21 cellular contexts compared by ENCODE assay signal in the genomic region with DNA sequence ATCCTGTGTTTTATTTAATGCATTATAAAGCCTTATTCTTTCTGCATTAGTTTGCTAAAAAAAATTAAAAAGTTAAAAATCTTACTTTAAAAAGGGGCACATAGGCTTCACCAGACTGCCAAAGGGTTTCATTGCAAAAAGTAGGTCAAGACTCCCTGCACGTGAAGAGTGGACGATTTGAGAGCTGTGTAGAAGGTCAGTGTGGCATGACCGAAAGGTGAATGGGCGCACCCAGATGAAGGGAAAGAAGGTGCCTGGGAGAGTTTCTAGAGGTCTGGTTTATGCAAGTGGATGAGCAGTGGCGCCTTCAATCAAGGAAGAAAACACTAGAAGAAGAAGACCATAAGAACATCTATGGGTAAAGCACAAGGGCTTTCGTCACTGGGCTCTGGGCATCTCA.
"Had no signal": no experiment of that assay in that cellular context is flagged by ENCODE, and none has a peak within 500 bp of the region (broad histone marks: within the 10 kb centered on the region; RNA-seq: fewer than 3 reads in every experiment).

No MANE protein-coding gene starts in this region.

- H3K4me1 ChIP-seq: prostate gland, sigmoid colon had no signal

- H3K4me3 ChIP-seq: dorsolateral prefrontal cortex, gastrocnemius medialis, heart left ventricle, hepatocyte, mucosa of descending colon, neural progenitor cell, prostate gland, sigmoid colon had no signal

- H3K9me3 Mint-ChIP-seq: mesothelial cell of epicardium; naive thymus-derived CD4-positive, alpha-beta T cell; nephron; stimulated activated naive B cell treated with anti-CD40 and anti-IgM and Interleukin-4, amounts not matched to agents 10 μg/mL and 1 μg/mL and 100 μg/mL, for 72 hours; stimulated activated naive CD8-positive, alpha-beta T cell treated with anti-CD3 and anti-CD28 coated beads, Interleukin-15, Interleukin-2, amounts not matched to agents 100 ng/mL and 50 ng/mL, for 24 hours; type B pancreatic cell had no signal

- H3K36me3 Mint-ChIP-seq: mesothelial cell of epicardium; naive thymus-derived CD4-positive, alpha-beta T cell; neural progenitor cell; stimulated activated naive B cell treated with anti-CD40 and anti-IgM and Interleukin-4, amounts not matched to agents 10 μg/mL and 1 μg/mL and 100 μg/mL, for 72 hours; type B pancreatic cell had no signal

- H3K9me3 ChIP-seq: gastrocnemius medialis, heart left ventricle, mucosa of descending colon, prostate gland, sigmoid colon had no signal

- H3K27ac ChIP-seq: dorsolateral prefrontal cortex, gastrocnemius medialis, heart left ventricle, hepatocyte, neural progenitor cell, prostate gland, sigmoid colon had no signal

- H3K27me3 ChIP-seq: gastrocnemius medialis, heart left ventricle, hepatocyte, neural progenitor cell, sigmoid colon had no signal

- H3K4me3 Mint-ChIP-seq: mesothelial cell of epicardium; naive thymus-derived CD4-positive, alpha-beta T cell; nephron; neural progenitor cell; stimulated activated naive B cell treated with anti-CD40 and anti-IgM and Interleukin-4, amounts not matched to agents 10 μg/mL and 1 μg/mL and 100 μg/mL, for 72 hours; stimulated activated naive CD8-positive, alpha-beta T cell treated with anti-CD3 and anti-CD28 coated beads, Interleukin-15, Interleukin-2, amounts not matched to agents 100 ng/mL and 50 ng/mL, for 24 hours; type B pancreatic cell had no signal

- H3K27ac Mint-ChIP-seq: mesothelial cell of epicardium; naive thymus-derived CD4-positive, alpha-beta T cell; neural progenitor cell; stimulated activated naive B cell treated with anti-CD40 and anti-IgM and Interleukin-4, amounts not matched to agents 10 μg/mL and 1 μg/mL and 100 μg/mL, for 72 hours; stimulated activated naive CD8-positive, alpha-beta T cell treated with anti-CD3 and anti-CD28 coated beads, Interleukin-15, Interleukin-2, amounts not matched to agents 100 ng/mL and 50 ng/mL, for 24 hours; type B pancreatic cell had no signal

- H3K4me2 ChIP-seq: hepatocyte, neural progenitor cell had no signal

- H2AFZ ChIP-seq: hepatocyte, neural progenitor cell had no signal

- H3K27me3 Mint-ChIP-seq: stimulated activated naive CD8-positive, alpha-beta T cell treated with anti-CD3 and anti-CD28 coated beads, Interleukin-15, Interleukin-2, amounts not matched to agents 100 ng/mL and 50 ng/mL, for 24 hours; type B pancreatic cell had no signal

- H3K9ac ChIP-seq: neural progenitor cell had no signal

- DNase-seq: dorsolateral prefrontal cortex; effector CD4-positive, alpha-beta T cell; kidney; mesenchymal stem cell; mucosa of descending colon; naive thymus-derived CD4-positive, alpha-beta T cell; sigmoid colon; small intestine; stimulated activated CD4-positive, alpha-beta T cell treated with anti-CD3 and anti-CD28 coated beads, Interleukin-15, amount 100 ng/mL, for 24 hours; stimulated activated CD4-positive, alpha-beta T cell treated with anti-CD3 and anti-CD28 coated beads, Interleukin-2, amount 100 ng/mL, for 48 hours; stimulated activated naive B cell treated with anti-CD40 and anti-IgM and Interleukin-4, amounts not matched to agents 10 μg/mL and 1 μg/mL and 100 μg/mL, for 72 hours had no signal

- H3K36me3 ChIP-seq: gastrocnemius medialis, heart left ventricle, neural progenitor cell, prostate gland, sigmoid colon had no signal

- ATAC-seq: left lobe of liver; naive thymus-derived CD4-positive, alpha-beta T cell; stimulated activated naive B cell treated with anti-CD40 and anti-IgM and Interleukin-4, amounts not matched to agents 10 μg/mL and 1 μg/mL and 100 μg/mL, for 72 hours had no signal

- H3K79me2 ChIP-seq: hepatocyte had no signal
